In the genomic region with DNA sequence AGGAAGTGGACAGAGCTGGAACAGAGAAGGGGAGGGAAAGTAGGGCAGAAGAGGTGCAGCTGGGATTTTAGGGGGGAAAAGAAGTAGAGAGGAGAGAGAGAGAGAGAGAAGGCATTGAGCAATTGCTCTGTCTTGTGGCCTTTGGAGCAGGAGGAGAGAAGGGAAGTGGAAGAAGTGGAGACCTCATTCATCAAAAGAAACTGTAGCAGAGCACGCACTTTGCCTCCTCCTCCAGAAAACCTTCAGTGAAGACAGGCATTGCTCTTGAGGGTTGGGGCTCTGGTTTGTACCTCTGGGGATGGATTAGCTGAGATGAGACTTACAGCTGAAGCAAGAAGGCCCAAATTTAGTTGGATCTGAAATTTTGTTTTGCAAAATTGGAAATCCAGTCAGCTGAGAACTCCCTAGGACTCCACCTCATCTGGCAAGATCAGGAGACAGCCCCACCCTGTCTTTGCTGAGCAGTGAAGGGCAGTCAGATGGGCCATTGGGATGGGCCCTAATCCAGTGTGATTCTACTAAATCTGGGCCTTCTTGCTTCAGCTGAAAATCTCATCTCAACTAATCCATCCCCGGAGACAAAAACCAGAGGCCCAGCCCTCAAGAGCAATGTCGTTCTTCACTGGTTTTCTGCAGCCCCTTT, we compare ENCODE assay signal across 15 cellular contexts. TPM values are rescaled to one million over a fixed set of nuclear protein-coding genes. Genes with fewer than 3 reads are reported as not detected.
DNase-seq lines count a peak whose midpoint lies in the region; ATAC-seq and TF ChIP-seq lines count a peak whose summit lies in the region.
"Had no signal": no experiment of that assay in that cellular context is flagged by ENCODE, and none has a peak within 500 bp of the region (broad histone marks: within the 10 kb centered on the region; RNA-seq: fewer than 3 reads in every experiment).

No MANE protein-coding gene starts in this region.

- H3K27me3 ChIP-seq in esophagus (ENCODE audit: control insufficient read depth in 1 of 2, insufficient read depth in 2 of 2, low read length in 2 of 2) = no peaks in the 10 kb centered on the region
- no peaks in the 10 kb centered on the region for H3K27me3 ChIP-seq in muscle layer of duodenum (ENCODE audit: low read depth, low read length)
- H3K27me3 ChIP-seq in transverse colon = no peaks in the 10 kb centered on the region
- H3K27me3 ChIP-seq in WERI-Rb-1 (ENCODE audit: insufficient read depth, low read depth, severe bottlenecking) = no peaks in the 10 kb centered on the region
- H3K27me3 ChIP-seq: brain microvascular endothelial cell had no signal

- intact Hi-C loops in transverse colon (cut with DNase I; ENCODE audit: low total_unique reads) = no loop called here

- no peak for TF ChIP-seq CTCF in NB4 (IDR thresholded peaks at IDR 0.05; ENCODE audit: low read depth, low read length)
- TF ChIP-seq CTCF in transverse colon (IDR thresholded peaks at IDR 0.05) = no peak
- no peak for TF ChIP-seq CTCF in WERI-Rb-1 (IDR thresholded peaks at IDR 0.05; ENCODE audit: low read depth, low read length)

- H3K4me1 ChIP-seq in esophagus (ENCODE audit: control insufficient read depth in 2 of 2, insufficient read depth in 2 of 2, low read length in 1 of 2) = no peaks in the 10 kb centered on the region
- H3K4me1 ChIP-seq in muscle layer of duodenum (ENCODE audit: control insufficient read depth in 1 of 2, insufficient read depth in 2 of 2, low read length in 2 of 2) = peaks cover 0 to 8% of the 10 kb centered on the region in 2 donors
- peaks cover 0 to 7% (median 4%) of the 10 kb centered on the region in 4 donors for H3K4me1 ChIP-seq in transverse colon

- peak; percentile 69 for DNase-seq in NB4 (ENCODE audit: low read depth)
- no peak for DNase-seq in transverse colon
- DNase-seq in activated T-cell treated with anti-CD3 and anti-CD28 coated beads, Interleukin-2, amount 50 U/mL, for 48 hours = no peak
- DNase-seq in WERI-Rb-1 = no peak
- DNase-seq: activated T-cell treated with anti-CD3 and anti-CD28 coated beads, Interleukin-2, amount 50 U/mL, for 4 hours; brain microvascular endothelial cell; naive thymus-derived CD4-positive, alpha-beta T cell; NCI-H1092 treated with DMSO at 0.1 percent for 48 hours; NCI-H510A treated with DMSO at 0.1 percent for 48 hours; SHP77 had no signal

- WGBS in esophagus, 2 donors = 76 to 82% methylated on average over 3 of the region's 3 CpGs
- WGBS in transverse colon (ENCODE audit: low coverage in 1 of 2), 2 donors = 77 to 92% methylated on average over 2 to 3 of the region's 3 CpGs

- no peak for TF ChIP-seq EP300 in transverse colon (IDR thresholded peaks at IDR 0.05; ENCODE audit: low read depth)

- in situ Hi-C loops in transverse colon (cut with MboI; ENCODE audit: low pct_ligation_motif_present in 1 of 4, low pct_unique_long_range_greater_than_20kb in 1 of 4, low sequenced_read_pairs in 3 of 4) = loop anchor here in 1 of 4 donors (25.0 kb wide), 1 partner anchor 149 kb away; a partner anchor contains a TSS

- no peak for TF ChIP-seq POLR2A in NB4 (IDR thresholded peaks at IDR 0.05; ENCODE audit: extremely low read depth, insufficient read length)
- no peak for TF ChIP-seq POLR2A in transverse colon (IDR thresholded peaks at IDR 0.05)

- H3K9me3 ChIP-seq in esophagus (ENCODE audit: control insufficient read depth in 2 of 2, insufficient read depth in 1 of 2, low read depth in 1 of 2, low read length in 1 of 2) (no peaks in the 10 kb centered on the region), muscle layer of duodenum (ENCODE audit: control insufficient read depth in 1 of 2, low read length in 2 of 2) (no peaks in the 10 kb centered on the region), transverse colon (no peaks in the 10 kb centered on the region), WERI-Rb-1 (ENCODE audit: severe bottlenecking) (no peaks in the 10 kb centered on the region)

- peak overlapping the region; percentile 33 to 44 for H3K27ac ChIP-seq in esophagus (ENCODE audit: low read depth in 2 of 2, low read length in 1 of 2)
- H3K27ac ChIP-seq in muscle layer of duodenum (ENCODE audit: low read length) = peak overlapping the region; percentile 17
- peak overlapping the region; percentile 74 to 83 (median 78) for H3K27ac ChIP-seq in transverse colon
- no peak overlapping the region for H3K27ac ChIP-seq in WERI-Rb-1
- H3K27ac ChIP-seq: brain microvascular endothelial cell had no signal

- H3K36me3 ChIP-seq in esophagus (ENCODE audit: control insufficient read depth in 2 of 2, insufficient read depth in 2 of 2, low read length in 1 of 2) = no peaks in the 10 kb centered on the region
- peaks cover 0 to 3% of the 10 kb centered on the region in 2 donors for H3K36me3 ChIP-seq in muscle layer of duodenum (ENCODE audit: control insufficient read depth in 1 of 2, insufficient read depth in 2 of 2, low read length in 2 of 2)
- H3K36me3 ChIP-seq in transverse colon = no peaks in the 10 kb centered on the region
- no peaks in the 10 kb centered on the region for H3K36me3 ChIP-seq in WERI-Rb-1
- H3K36me3 ChIP-seq: brain microvascular endothelial cell had no signal

- H3K4me3 ChIP-seq in NB4 (ENCODE audit: low read depth, low read length) (no peak overlapping the region), esophagus (ENCODE audit: low read depth in 1 of 2, low read length in 2 of 2) (no peak overlapping the region), muscle layer of duodenum (ENCODE audit: low read depth in 1 of 2, low read length in 2 of 2) (no peak overlapping the region), transverse colon (no peak overlapping the region), WERI-Rb-1 (ENCODE audit: low read depth, low read length) (no peak overlapping the region)

- ATAC-seq in HG02623 (IDR thresholded peaks at IDR 0.05; ENCODE audit: unreplicated experiment) = no peak
- no peak for ATAC-seq in GM18858 (IDR thresholded peaks at IDR 0.05; ENCODE audit: unreplicated experiment)
- ATAC-seq: activated T-cell treated with anti-CD3 and anti-CD28 coated beads, Interleukin-2, amount 50 U/mL, for 4 hours; naive thymus-derived CD4-positive, alpha-beta T cell; WTC11 had no signal

RNA-seq across cellular contexts. Expression of a gene that starts 55.7 kb away (rescaled TPM):
- polyA plus RNA-seq in esophagus = 10 to 100 TPM in 1 of 2 donors, 1 to 10 TPM in 1; 2.8 to 11.3 TPM
- total RNA-seq in transverse colon = 10 to 100 TPM in 3 of 4 donors, 1 to 10 TPM in 1; 2.2 to 93.5 (median 14.4) TPM
